In genomic region chr1:197130677-197131304, GRCh38 we compare ENCODE assay signal across 19 cellular contexts. TPM values are rescaled to one million over a fixed set of nuclear protein-coding genes. Genes with fewer than 3 reads are reported as not detected.
DNase-seq lines count a peak whose midpoint lies in the region; ATAC-seq, FAIRE-seq and TF ChIP-seq lines count a peak whose summit lies in the region.
"Had no signal": no experiment of that assay in that cellular context is flagged by ENCODE, and none has a peak within 500 bp of the region (broad histone marks: within the 10 kb centered on the region; RNA-seq: fewer than 3 reads in every experiment).

No MANE protein-coding gene starts in this region.

- POLR2A ChIA-PET in IMR-90 (lab: Charles Lee; ENCODE audit: unreplicated experiment) = no interaction called here
- POLR2A ChIA-PET in HepG2 (lab: Yijun Ruan, JAX) = no interaction called here

- H2BK5ac ChIP-seq in IMR-90 (ENCODE audit: low read depth, low read length, poor library complexity, severe bottlenecking) = peak overlapping the region; percentile 84

- H2AK5ac ChIP-seq in IMR-90 (ENCODE audit: low read depth, low read length) = no peak overlapping the region

- H2BK120ac ChIP-seq in IMR-90 (ENCODE audit: low read depth, low read length) = peak overlapping the region; percentile 83

- no peaks in the 10 kb centered on the region for H3K79me2 ChIP-seq in HepG2 (ENCODE audit: insufficient read depth, low read length)

- H4K20me1 ChIP-seq in IMR-90 (ENCODE audit: insufficient read depth, low read length) (no peaks in the 10 kb centered on the region), HepG2 (ENCODE audit: insufficient read depth, low read length) (no peaks in the 10 kb centered on the region)

- in situ Hi-C loops in ACHN (cut with HindIII; ENCODE audit: low pct_ligation_motif_present, low pct_unique_long_range_greater_than_20kb, low sequenced_read_pairs) = no loop called here
- in situ Hi-C loops in IMR-90 (cut with MboI; ENCODE audit: low sequenced_read_pairs) = no loop called here
- in situ Hi-C loops in HepG2 (cut with HindIII; ENCODE audit: extremely low pct_ligation_motif_present, low pct_unique_long_range_greater_than_20kb) = no loop called here

- peaks cover 9 to 26% of the 10 kb centered on the region in 2 experiments for H3K79me1 ChIP-seq in IMR-90 (ENCODE audit: low read depth in 1 of 2, low read length in 2 of 2)

- H3K18ac ChIP-seq in IMR-90 (ENCODE audit: low read depth, low read length) = peak overlapping the region; percentile 41; the same call in 1 of the 2 replicates

- H3K4me2 ChIP-seq in IMR-90 (ENCODE audit: low read depth, low read length) (peak overlapping the region; percentile 80), HepG2 (ENCODE audit: low read depth, low read length) (no peak overlapping the region)

- H3K27ac ChIP-seq in IMR-90 (ENCODE audit: insufficient read depth, low read length) (peak overlapping the region; percentile 71; the same call in 1 of the 2 replicates), HepG2 (ENCODE audit: extremely low read length, insufficient read depth, low read length) (no peak overlapping the region)
- H3K27ac ChIP-seq: ovary, transverse colon had no signal

- TF ChIP-seq EP300 in HepG2 (IDR thresholded peaks at IDR 0.05; ENCODE audit: low read depth in 2 of 2, low read length in 2 of 2) (no peak), HepG2 (CRISPR knock-in tag; IDR thresholded peaks at IDR 0.05; ENCODE audit: borderline replicate concordance) (no peak)

- intact Hi-C loops in IMR-90 (cut with micrococcal nuclease) (no loop called here), mucosa of descending colon (cut with DNase I, micrococcal nuclease) (no loop called here), HepG2 (cut with micrococcal nuclease; ENCODE audit: unreplicated experiment) (no loop called here)

- TF ChIP-seq POLR2A in IMR-90 (IDR thresholded peaks at IDR 0.05; ENCODE audit: low read depth, low read length) (no peak), HepG2 (IDR thresholded peaks at IDR 0.05; ENCODE audit: insufficient read depth in 1 of 2, low read depth in 2 of 2, low read length in 2 of 2) (no peak)

- DNase-seq in ACHN = peak; percentile 73
- peak; percentile 58 for DNase-seq in IMR-90
- DNase-seq in bronchial epithelial cell (ENCODE audit: low read depth) = peak; percentile 54
- peak; percentile 54 for DNase-seq in left kidney (ENCODE audit: low read depth, low spot score)
- no peak for DNase-seq in mucosa of descending colon
- no peak for DNase-seq in NCI-H1930 (lab: John Stamatoyannopoulos, UW)
- DNase-seq in HepG2 (ENCODE audit: low spot score) = no peak
- DNase-seq: activated CD4-positive, CD25-positive, alpha-beta regulatory T cell; activated CD8-positive, alpha-beta memory T cell treated with anti-CD3 and anti-CD28 coated beads, Interleukin-2, amount 50 U/mL, for 48 hours; activated naive CD8-positive, alpha-beta T cell treated with anti-CD3 and anti-CD28 coated beads, Interleukin-2, amount 50 U/mL, for 24 hours; AML-193; DMS53; effector memory CD8-positive, alpha-beta T cell; hypothalamus; MM.1S; NCI-H2171; ovary; transverse colon had no signal

- H4K5ac ChIP-seq in IMR-90 (ENCODE audit: low read depth, low read length) = 0 out of 2 replicates have a peak overlapping the region, but pooled peaks have one; percentile 11

- no peaks in the 10 kb centered on the region for H3K27me3 ChIP-seq in IMR-90 (ENCODE audit: control insufficient read depth, insufficient read depth, low read length)
- no peaks in the 10 kb centered on the region for H3K27me3 ChIP-seq in bronchial epithelial cell (ENCODE audit: control insufficient read depth, insufficient read depth, low read length)
- no peaks in the 10 kb centered on the region for H3K27me3 ChIP-seq in HepG2 (ENCODE audit: control insufficient read depth in 1 of 2, insufficient read depth in 2 of 2, low read length in 2 of 2)
- H3K27me3 ChIP-seq: ovary, transverse colon had no signal

- ATAC-seq in IMR-90 (ENCODE audit: low read depth) = peak; percentile 75
- ATAC-seq in mucosa of descending colon = no peak
- no peak for ATAC-seq in HG03139 (IDR thresholded peaks at IDR 0.05; ENCODE audit: unreplicated experiment)
- no peak for ATAC-seq in HepG2
- ATAC-seq: activated naive CD8-positive, alpha-beta T cell treated with anti-CD3 and anti-CD28 coated beads, Interleukin-2, amount 50 U/mL, for 24 hours; effector memory CD8-positive, alpha-beta T cell had no signal

- no peak for TF ChIP-seq CTCF in IMR-90 (conservative IDR thresholded peaks at IDR 0.05; ENCODE audit: low read depth, low read length)
- TF ChIP-seq CTCF in bronchial epithelial cell (IDR thresholded peaks at IDR 0.05; ENCODE audit: insufficient read depth, low read length, severe bottlenecking) = no peak
- TF ChIP-seq CTCF in mucosa of descending colon (IDR thresholded peaks at IDR 0.05) = no peak
- no peak for TF ChIP-seq CTCF in HepG2 (CRISPR knock-in tag; IDR thresholded peaks at IDR 0.05)

- FAIRE-seq in bronchial epithelial cell (lab: Jason Lieb, UNC) (no peak), HepG2 (lab: Jason Lieb, UNC) (no peak)

- no peak overlapping the region for H3K4me3 ChIP-seq in IMR-90 (ENCODE audit: insufficient read depth, low read depth, low read length)
- no peak overlapping the region for H3K4me3 ChIP-seq in bronchial epithelial cell (ENCODE audit: low read depth, low read length)
- no peak overlapping the region for H3K4me3 ChIP-seq in mucosa of descending colon
- no peak overlapping the region for H3K4me3 ChIP-seq in HepG2 (replicated peaks in 1 of 3; ENCODE audit: insufficient read depth in 1 of 3, low read depth in 2 of 3, low read length in 3 of 3)
- H3K4me3 ChIP-seq: ovary, transverse colon had no signal

- peak overlapping the region; percentile 9; the same call in 1 of the 2 replicates for H4K91ac ChIP-seq in IMR-90 (ENCODE audit: insufficient read depth, low read depth, low read length)

- H2BK20ac ChIP-seq in IMR-90 (ENCODE audit: low read depth, low read length) = peak overlapping the region; percentile 83

- no peak overlapping the region for H2AK9ac ChIP-seq in IMR-90 (replicated peaks; ENCODE audit: low read depth, low read length, poor library complexity)

- peak overlapping the region; percentile 51; the same call in 1 of the 2 replicates for H3K23ac ChIP-seq in IMR-90 (ENCODE audit: low read depth, low read length)

- peak overlapping the region; percentile 63; the same call in 1 of the 2 replicates for H3K14ac ChIP-seq in IMR-90 (replicated peaks; ENCODE audit: low read depth, low read length)

- H3K9ac ChIP-seq in IMR-90 (ENCODE audit: low read depth, low read length) (no peak overlapping the region), HepG2 (ENCODE audit: insufficient read depth, low read depth, low read length) (no peak overlapping the region)

- H2BK15ac ChIP-seq in IMR-90 (ENCODE audit: low read depth, low read length) = no peak overlapping the region; the same call in 2 of the 3 replicates

- H2AFZ ChIP-seq in IMR-90 (replicated peaks; ENCODE audit: low read length, poor library complexity) (no peak overlapping the region), HepG2 (ENCODE audit: low read length) (no peak overlapping the region)

- CTCF ChIA-PET in IMR-90 (lab: Yijun Ruan, JAX) (interaction anchor here (0.6 to 1.6 kb wide), 3 partner anchors 12 to 838 kb away, joined by 3 to 4 read pairs (median 3); no protein-coding TSS in a partner anchor), HepG2 (lab: Yijun Ruan, JAX; ENCODE audit: low intra/inter-chr PET ratio, low total read pairs) (no interaction called here)

- H3K36me3 ChIP-seq in IMR-90 (ENCODE audit: control insufficient read depth, insufficient read depth, low read length) (no peaks in the 10 kb centered on the region), bronchial epithelial cell (ENCODE audit: control insufficient read depth, insufficient read depth, low read length) (no peaks in the 10 kb centered on the region), mucosa of descending colon (ENCODE audit: low read depth) (no peaks in the 10 kb centered on the region), HepG2 (replicated peaks in 1 of 2; ENCODE audit: control insufficient read depth in 1 of 2, insufficient read depth in 2 of 2, low read length in 2 of 2) (peaks cover 5 to 31% of the 10 kb centered on the region in 2 experiments)
- H3K36me3 ChIP-seq: ovary, transverse colon had no signal

- H3K9me1 ChIP-seq in IMR-90 (ENCODE audit: insufficient read depth, low read length) = no peaks in the 10 kb centered on the region

- H3K9me3 ChIP-seq in IMR-90 (ENCODE audit: control insufficient read depth, insufficient read depth, low read length) (no peaks in the 10 kb centered on the region), mucosa of descending colon (no peaks in the 10 kb centered on the region), HepG2 (ENCODE audit: low read length) (no peaks in the 10 kb centered on the region)
- H3K9me3 ChIP-seq: ovary, transverse colon had no signal

- peak overlapping the region; percentile 71 for H3K56ac ChIP-seq in IMR-90 (ENCODE audit: extremely low read depth, insufficient read depth, low read length)

- dilution Hi-C loops in IMR-90 (cut with HindIII; ENCODE audit: low sequenced_read_pairs, unreplicated experiment) = no loop called here

- H3K4ac ChIP-seq in IMR-90 (ENCODE audit: low read depth, low read length) = peak overlapping the region; percentile 70; the same call in 1 of the 2 replicates

- H3K4me1 ChIP-seq in IMR-90 (ENCODE audit: control insufficient read depth, insufficient read depth, low read length) (peaks cover 6% of the 10 kb centered on the region), mucosa of descending colon (ENCODE audit: low read depth) (no peaks in the 10 kb centered on the region), HepG2 (ENCODE audit: insufficient read depth, low read length) (no peaks in the 10 kb centered on the region)
- H3K4me1 ChIP-seq: transverse colon had no signal

- no CpG with 5 or more reads among the region's 2 CpGs for WGBS in IMR-90 (ENCODE audit: extremely low coverage in 2 of 2, insufficient read length in 1 of 2), 2 experiments
- WGBS in HepG2 (ENCODE audit: low lambda C conversion rate) = 95% methylated on average over 2 of the region's 2 CpGs

- BruUV-seq in IMR-90 (replicated peaks; lab: Mats Ljungman, UMichigan) (no TSS peak), HepG2 (replicated peaks; lab: Mats Ljungman, UMichigan) (no TSS peak)

- H4K8ac ChIP-seq in IMR-90 (ENCODE audit: low read depth in 2 of 2, low read length in 2 of 2) = peak overlapping the region in 1 of 2 experiments; percentile 54; a peak in 2 of 4 replicates

- TF ChIP-seq RAD21 in IMR-90 (IDR thresholded peaks at IDR 0.05; ENCODE audit: low read length) (no peak), HepG2 (CRISPR knock-in tag; IDR thresholded peaks at IDR 0.05) (no peak)

RNA-seq across cellular contexts. Expression of gene ASPM, which starts 15.7 kb away (rescaled TPM):
- total RNA-seq in IMR-90 (2012; rRNA removed) = 27.8 and 53.3 TPM in 2 replicates
- polyA plus RNA-seq in IMR-90 (2012; rRNA removed) = 5.2 and 7.1 TPM in 2 replicates
- 0.23 and 0.62 TPM in 2 replicates for polyA plus RNA-seq in IMR-90 (2012; cell fraction: cytosol; rRNA removed)
- polyA plus RNA-seq in IMR-90 (2012; cell fraction: nucleus; rRNA removed; ENCODE audit: low replicate concordance) = 0.92 and 6.7 TPM in 2 replicates
- total RNA-seq in bronchial epithelial cell = 0.26 and 0.77 TPM in 2 replicates
- 10 to 100 TPM in 1 of 3 donors, 1 to 10 TPM in 2; 1.3 to 10.9 (median 3.1) TPM for total RNA-seq in mucosa of descending colon
- 29.1 and 35.8 TPM in 2 replicates for total RNA-seq in HepG2 (2016; rRNA removed; fragmentation: Illumina TruSeq; extraction: Trizol)
- 1.6 and 2.1 TPM in 2 replicates for total RNA-seq in HepG2 (2016; cell fraction: cytosol; rRNA removed; fragmentation: Illumina TruSeq; extraction: Trizol; ENCODE audit: low read depth)
- total RNA-seq in HepG2 (2016; cell fraction: insoluble cytoplasmic fraction; rRNA removed; fragmentation: Illumina TruSeq; extraction: Trizol) = 27.3 and 33.8 TPM in 2 replicates
- total RNA-seq in HepG2 (2016; cell fraction: membrane; rRNA removed; fragmentation: Illumina TruSeq; extraction: Trizol) = 4.8 and 6.2 TPM in 2 replicates
- 106 and 107 TPM in 2 replicates for total RNA-seq in HepG2 (2016; cell fraction: nucleus; rRNA removed; fragmentation: Illumina TruSeq; extraction: Trizol)
- polyA plus RNA-seq in HepG2 (2011; rRNA removed) = 4.2 and 7.7 TPM in 2 replicates
- polyA plus RNA-seq in HepG2 (2011; cell fraction: cytosol; rRNA removed) = 1.6 and 1.9 TPM in 2 replicates
- polyA plus RNA-seq in HepG2 (2011; cell fraction: nucleus; rRNA removed) = 7.6 and 8.3 TPM in 2 replicates
- polyA plus RNA-seq in HepG2 (2012) = 5.7 and 11.2 TPM in 2 replicates
- 0.29 and 0.42 TPM in 2 replicates for polyA plus RNA-seq in HepG2 (2016; cell fraction: cytosol; fragmentation: Illumina TruSeq; extraction: Trizol; ENCODE audit: low read depth)
- 14.1 and 15.2 TPM in 2 replicates for polyA plus RNA-seq in HepG2 (2016; cell fraction: insoluble cytoplasmic fraction; fragmentation: Illumina TruSeq; extraction: Trizol; ENCODE audit: low read depth)
- 1.1 and 1.3 TPM in 2 replicates for polyA plus RNA-seq in HepG2 (2016; cell fraction: membrane; fragmentation: Illumina TruSeq; extraction: Trizol; ENCODE audit: low read depth)
- polyA plus RNA-seq in HepG2 (2016; cell fraction: nucleus; fragmentation: Illumina TruSeq; extraction: Trizol; ENCODE audit: insufficient read depth, low read depth) = 68.0 and 76.0 TPM in 2 replicates
- polyA minus RNA-seq in HepG2 (2011; rRNA and poly(A)+ RNA removed; ENCODE audit: low replicate concordance) = 5.4 and 39.3 TPM in 2 replicates
- 9.2 and 12.6 TPM in 2 replicates for polyA minus RNA-seq in HepG2 (2011; cell fraction: cytosol; rRNA and poly(A)+ RNA removed)
- 53.3 and 75.3 TPM in 2 replicates for polyA minus RNA-seq in HepG2 (2011; cell fraction: nucleus; rRNA and poly(A)+ RNA removed)

Comparison
In these comparisons a context has a peak if more than half of its experiments do, and no peak if none do; other contexts are left out.
1. DNase-seq: peak in ACHN (single experiment), IMR-90 (single experiment), bronchial epithelial cell (single experiment) and left kidney (single experiment); none in mucosa of descending colon (0 of 3), NCI-H1930 (0 of 2) and HepG2 (single experiment).